Comparison of ENCODE assay signal across 8 cellular contexts in genomic region chr2:237701033-237701858, GRCh38.
DNase-seq lines count a peak whose midpoint lies in the region; ATAC-seq, FAIRE-seq and TF ChIP-seq lines count a peak whose summit lies in the region.

No MANE protein-coding gene starts in this region.

- no peak overlapping the region for H2AFZ ChIP-seq in astrocyte (ENCODE audit: low read depth, low read length)

- H3K27me3 ChIP-seq in astrocyte (ENCODE audit: insufficient read depth, low read length) (no peaks in the 10 kb centered on the region), thyroid gland (no peaks in the 10 kb centered on the region), BE2C (no peaks in the 10 kb centered on the region)

- H3K9ac ChIP-seq in astrocyte (ENCODE audit: low read length) = peak overlapping the region; percentile 84

- H3K36me3 Mint-ChIP-seq in activated naive CD4-positive, alpha-beta T cell treated with anti-CD3 and anti-CD28 coated beads for 36 hours (ENCODE audit: low read depth) = peaks cover 7% of the 10 kb centered on the region
- H3K36me3 Mint-ChIP-seq in astrocyte (ENCODE audit: low read depth, unreplicated experiment) = no peaks in the 10 kb centered on the region

- H3K4me3 Mint-ChIP-seq in activated naive CD4-positive, alpha-beta T cell treated with anti-CD3 and anti-CD28 coated beads for 36 hours = peak overlapping the region; percentile 36
- no peak overlapping the region for H3K4me3 Mint-ChIP-seq in astrocyte (ENCODE audit: unreplicated experiment)

- H3K27ac ChIP-seq in astrocyte (ENCODE audit: low read depth, low read length) = peak overlapping the region; percentile 95
- H3K27ac ChIP-seq in mesodermal cell (ENCODE audit: low read depth, low read length, severe bottlenecking) = peak overlapping the region; percentile 95
- peak overlapping the region in 2 of 3 donors; percentile 66 to 72 for H3K27ac ChIP-seq in thyroid gland

- peak overlapping the region; percentile 86 for H3K27ac Mint-ChIP-seq in activated naive CD4-positive, alpha-beta T cell treated with anti-CD3 and anti-CD28 coated beads for 36 hours
- peak overlapping the region; percentile 100 for H3K27ac Mint-ChIP-seq in astrocyte (ENCODE audit: unreplicated experiment)

- intact Hi-C loops in activated naive CD4-positive, alpha-beta T cell treated with anti-CD3 and anti-CD28 coated beads for 36 hours (cut with micrococcal nuclease) = no loop called here
- intact Hi-C loops in thyroid gland (cut with DNase I) = no loop called here

- H3K9me3 Mint-ChIP-seq in activated naive CD4-positive, alpha-beta T cell treated with anti-CD3 and anti-CD28 coated beads for 36 hours = no peaks in the 10 kb centered on the region
- no peaks in the 10 kb centered on the region for H3K9me3 Mint-ChIP-seq in astrocyte (ENCODE audit: unreplicated experiment)

- peaks cover 85% of the 10 kb centered on the region for H4K20me1 ChIP-seq in astrocyte (ENCODE audit: insufficient read depth, low read length)

- H3K9me3 ChIP-seq in astrocyte (ENCODE audit: insufficient read depth, low read depth, low read length) (no peaks in the 10 kb centered on the region), mesodermal cell (ENCODE audit: control insufficient read depth, low read length) (no peaks in the 10 kb centered on the region), thyroid gland (no peaks in the 10 kb centered on the region), BE2C (no peaks in the 10 kb centered on the region)

- TF ChIP-seq CTCF in astrocyte (IDR thresholded peaks at IDR 0.05; ENCODE audit: insufficient read depth, low read depth, low read length) = no peak
- TF ChIP-seq CTCF in thyroid gland (IDR thresholded peaks at IDR 0.05) = no peak
- TF ChIP-seq CTCF in BE2C (IDR thresholded peaks at IDR 0.05; ENCODE audit: low read depth, low read length) = no peak

- peak overlapping the region; percentile 81 for H3K4me2 ChIP-seq in astrocyte (ENCODE audit: low read length)

- DNase-seq in activated naive CD4-positive, alpha-beta T cell treated with anti-CD3 and anti-CD28 coated beads for 36 hours = no peak
- DNase-seq in activated naive CD4-positive, alpha-beta T cell treated with Interleukin-2 at 50 U/mL for 16 hours = no peak
- DNase-seq in astrocyte (ENCODE audit: low read depth) (no peak), thyroid gland (no peak), BE2C (no peak), RCC 7860 (ENCODE audit: low spot score) (no peak)

- CTCF ChIA-PET in activated naive CD4-positive, alpha-beta T cell treated with anti-CD3 and anti-CD28 coated beads for 36 hours (lab: Charles Lee) = interaction anchor here (1.2 to 2.0 kb wide), 6 partner anchors 10 to 44 kb away, joined by 3 to 12 read pairs (median 7); no protein-coding TSS in a partner anchor

- FAIRE-seq in astrocyte (lab: Jason Lieb, UNC) (no peak), RCC 7860 (lab: Jason Lieb, UNC) (no peak)

- no peaks in the 10 kb centered on the region for H3K36me3 ChIP-seq in astrocyte (ENCODE audit: insufficient read depth, low read length)
- peaks cover 21% of the 10 kb centered on the region for H3K36me3 ChIP-seq in mesodermal cell (ENCODE audit: control insufficient read depth, insufficient read depth, low read length)
- no peaks in the 10 kb centered on the region for H3K36me3 ChIP-seq in thyroid gland
- no peaks in the 10 kb centered on the region for H3K36me3 ChIP-seq in BE2C

- ATAC-seq in GM18868 (IDR thresholded peaks at IDR 0.05; ENCODE audit: unreplicated experiment) = no peak

- H3K4me1 ChIP-seq in astrocyte (ENCODE audit: insufficient read depth, low read length) = peaks cover 76% of the 10 kb centered on the region
- H3K4me1 ChIP-seq in mesodermal cell (ENCODE audit: control insufficient read depth, insufficient read depth, low read length, poor library complexity, severe bottlenecking) = peaks cover 74% of the 10 kb centered on the region
- H3K4me1 ChIP-seq in thyroid gland = peaks cover 66 to 88% of the 10 kb centered on the region in 2 donors
- H3K4me1 ChIP-seq in BE2C = peaks cover 47% of the 10 kb centered on the region

- H3K4me1 Mint-ChIP-seq in activated naive CD4-positive, alpha-beta T cell treated with anti-CD3 and anti-CD28 coated beads for 36 hours (ENCODE audit: low read depth) = peaks cover 96% of the 10 kb centered on the region
- H3K4me1 Mint-ChIP-seq in astrocyte (ENCODE audit: low read depth, unreplicated experiment) = peaks cover 83% of the 10 kb centered on the region

- no peak for TF ChIP-seq POLR2A in thyroid gland (IDR thresholded peaks at IDR 0.05)

- no peaks in the 10 kb centered on the region for H3K27me3 Mint-ChIP-seq in activated naive CD4-positive, alpha-beta T cell treated with anti-CD3 and anti-CD28 coated beads for 36 hours (ENCODE audit: low read depth)
- H3K27me3 Mint-ChIP-seq in astrocyte (ENCODE audit: low read depth, unreplicated experiment) = no peaks in the 10 kb centered on the region

- H3K4me3 ChIP-seq in astrocyte (ENCODE audit: insufficient read depth, low read depth, low read length) = peak overlapping the region; percentile 7
- H3K4me3 ChIP-seq in mesodermal cell (ENCODE audit: extremely low read depth, insufficient read depth, low read length, poor library complexity, severe bottlenecking) = no peak overlapping the region
- no peak overlapping the region for H3K4me3 ChIP-seq in thyroid gland (replicated peaks in 1 of 3)
- H3K4me3 ChIP-seq in BE2C (ENCODE audit: low read depth, low read length) = no peak overlapping the region

- H3K79me2 ChIP-seq in astrocyte (ENCODE audit: insufficient read depth, low read length) = peaks cover 93% of the 10 kb centered on the region

- 93 to 96% methylated on average over 14 to 17 of the region's 17 CpGs for WGBS in mesodermal cell (ENCODE audit: insufficient coverage in 2 of 2), 2 experiments
- 86 to 91% methylated on average over 14 to 17 of the region's 17 CpGs for WGBS in thyroid gland, 2 donors
